8 cellular contexts compared by ENCODE assay signal in genomic region chr6:87700729-87701675, GRCh38. TPM values are rescaled to one million over a fixed set of nuclear protein-coding genes. Genes with fewer than 3 reads are reported as not detected.
A peak's percentile ranks its signal among the peaks of the same experiment; 100 is the strongest.
DNase-seq lines count a peak whose midpoint lies in the region; ATAC-seq and TF ChIP-seq lines count a peak whose summit lies in the region.

No MANE protein-coding gene starts in this region.

- no peaks in the 10 kb centered on the region for H3K9me3 ChIP-seq in sigmoid colon

- 0% methylated on average over 54 of the region's 54 CpGs for WGBS in sigmoid colon, 2 donors

- H3K27me3 ChIP-seq in sigmoid colon = no peaks in the 10 kb centered on the region

- CTCF ChIA-PET in AG04449 (lab: Yijun Ruan, JAX) (no interaction called here), RWPE1 (lab: Yijun Ruan, JAX) (interaction anchor here (0.6 to 0.7 kb wide), 2 partner anchors 14 to 120 kb away, joined by 3 to 5 read pairs; no protein-coding TSS in a partner anchor)

- POLR2A ChIA-PET in AG04449 (lab: Yijun Ruan, JAX) (interaction anchor here (0.7 to 1.7 kb wide), 2 partner anchors 16 to 112 kb away, joined by 4 to 5 read pairs; partner anchors contain the start of gene RARS2), RWPE1 (lab: Yijun Ruan, JAX; ENCODE audit: low non-redundant PET) (interaction anchor here (0.5 kb wide), 1 partner anchor 29 kb away, joined by 3 read pairs; no protein-coding TSS in a partner anchor)

- H3K36me3 ChIP-seq in sigmoid colon = no peaks in the 10 kb centered on the region

- intact Hi-C loops in sigmoid colon (cut with DNase I) = loop anchor here (5.0 kb wide), 3 partner anchors 39 to 1936 kb away; partner anchors contain the start of genes LYRM2 and SLC35A1

- TF ChIP-seq EP300 in sigmoid colon (IDR thresholded peaks at IDR 0.05) = no peak

- H3K4me3 ChIP-seq in AG04449 (ENCODE audit: low read depth, low read length) = peak overlapping the region; percentile 88
- H3K4me3 ChIP-seq in sigmoid colon = peak overlapping the region; percentile 82 to 88 (median 84)

- peak; percentile 17 for ATAC-seq in GM18502 (IDR thresholded peaks at IDR 0.05; ENCODE audit: poor library complexity, unreplicated experiment)

- peak; percentile 5 for TF ChIP-seq CTCF in AG04449 (IDR thresholded peaks at IDR 0.05; ENCODE audit: insufficient read depth, low read length, missing control alignments)
- no peak for TF ChIP-seq CTCF in RWPE1 (conservative IDR thresholded peaks at IDR 0.05; ENCODE audit: low read depth)
- no peak for TF ChIP-seq CTCF in sigmoid colon (IDR thresholded peaks at IDR 0.05)

- H3K27ac ChIP-seq in RWPE1 = peak overlapping the region; percentile 97
- H3K27ac ChIP-seq in sigmoid colon = peak overlapping the region; percentile 96 to 98 (median 96)

- peaks cover 0 to 37% (median 28%) of the 10 kb centered on the region in 4 donors for H3K4me1 ChIP-seq in sigmoid colon

- DNase-seq in AG04449 (ENCODE audit: low read depth, low spot score) (no peak), HuH-7.5 (ENCODE audit: low spot score) (peak; percentile 66), RWPE1 (ENCODE audit: low spot score) (peak; percentile 63), amniotic epithelial cell (ENCODE audit: low read depth) (peak; percentile 68), hepatic stellate cell (ENCODE audit: low spot score) (peak; percentile 58), sigmoid colon (no peak), putamen (ENCODE audit: low spot score) (no peak)

- TF ChIP-seq POLR2A in sigmoid colon (IDR thresholded peaks at IDR 0.05) = no peak

RNA-seq across cellular contexts. Expression of gene AKIRIN2, which starts 1.0 kb away (rescaled TPM):
- 10 to 100 TPM; 16.6 to 20.8 (median 19.1) TPM for total RNA-seq in sigmoid colon
- polyA plus RNA-seq in sigmoid colon = 10 to 100 TPM; 17.4 to 40.2 (median 19.4) TPM

Comparison
In these comparisons a context has a peak if more than half of its experiments do, and no peak if none do; other contexts are left out.
1. DNase-seq: peak in HuH-7.5 (single experiment), RWPE1 (single experiment), amniotic epithelial cell (single experiment) and hepatic stellate cell (single experiment); none in AG04449 (single experiment), sigmoid colon (single experiment) and putamen (single experiment).